25 cellular contexts compared by ENCODE assay signal in the genomic region with DNA sequence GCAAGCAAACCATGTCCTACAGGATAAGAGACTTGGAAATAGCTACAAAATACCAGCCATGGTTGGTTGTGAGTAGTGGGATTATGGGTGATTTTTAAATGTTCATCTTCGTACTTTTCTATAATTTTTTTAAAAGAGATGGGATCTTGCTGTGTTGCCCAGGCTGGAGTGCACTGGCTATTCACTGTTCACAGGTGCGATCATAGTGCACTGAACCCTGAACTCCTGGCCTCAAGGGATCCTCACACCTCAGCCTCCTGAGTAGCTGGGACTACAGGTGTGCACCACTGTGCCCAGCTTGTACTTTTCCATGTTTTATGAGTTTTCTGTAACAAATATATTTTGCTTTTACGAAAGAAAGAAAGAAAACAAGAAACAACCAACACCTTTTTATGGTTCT.
"Had no signal": no experiment of that assay in that cellular context is flagged by ENCODE, and none has a peak within 500 bp of the region (broad histone marks: within the 10 kb centered on the region; RNA-seq: fewer than 3 reads in every experiment).

No MANE protein-coding gene starts in this region.

- H3K9me3 ChIP-seq: mucosa of descending colon, pancreas, prostate gland, sigmoid colon, tibial nerve, upper lobe of left lung had no signal

- H3K9me3 Mint-ChIP-seq: naive thymus-derived CD4-positive, alpha-beta T cell; natural killer cell treated with Interleukin-12 subunit alpha and Interleukin-12 subunit beta and Interleukin-15 and Interleukin-18, amount 100 ng/mL, for 72 hours; stimulated activated memory B cell treated with anti-CD40 and anti-IgM and Interleukin-4, amounts not matched to agents 10 μg/mL and 1 μg/mL and 100 μg/mL, for 72 hours; stimulated activated naive CD8-positive, alpha-beta T cell treated with anti-CD3 and anti-CD28 coated beads, Interleukin-15, amount 100 ng/mL, for 72 hours had no signal

- H3K4me3 ChIP-seq: hepatocyte, left ventricle myocardium inferior, lung, mucosa of descending colon, pancreas, prostate gland, sigmoid colon, tibial nerve, upper lobe of left lung had no signal

- H3K4me1 ChIP-seq: left ventricle myocardium inferior, pancreas, prostate gland, sigmoid colon, upper lobe of left lung had no signal

- H3K27ac ChIP-seq: hepatocyte, left ventricle myocardium inferior, pancreas, prostate gland, sigmoid colon, tibial nerve, upper lobe of left lung had no signal

- DNase-seq: left ventricle myocardium inferior; mesendoderm; midbrain; mucosa of descending colon; naive thymus-derived CD4-positive, alpha-beta T cell; pancreas; posterior cingulate gyrus; retina; right cardiac atrium; small intestine; stimulated activated CD4-positive, alpha-beta T cell treated with anti-CD3 and anti-CD28 coated beads, Interleukin-1b, Interleukin-23, amount 100 ng/mL, for 48 hours; stimulated activated CD4-positive, alpha-beta T cell treated with anti-CD3 and anti-CD28 coated beads, Interleukin-2, amount 100 ng/mL, for 48 hours; stimulated activated CD4-positive, alpha-beta T cell treated with anti-CD3 and anti-CD28 coated beads, Interleukin-4, amount 100 ng/mL, for 4 hours; stimulated activated CD8-positive, alpha-beta memory T cell treated with anti-CD3 and anti-CD28 coated beads, Interleukin-4, amount 100 ng/mL, for 48 hours; stimulated activated naive CD4-positive, alpha-beta T cell treated with Interleukin-2 at 50 U/mL for 16 hours; stimulated activated naive CD8-positive, alpha-beta T cell treated with anti-CD3 and anti-CD28 coated beads, Interleukin-15, amount 100 ng/mL, for 72 hours; substantia nigra had no signal

- H2AFZ ChIP-seq: hepatocyte had no signal

- ATAC-seq: mucosa of descending colon; naive thymus-derived CD4-positive, alpha-beta T cell; natural killer cell treated with Interleukin-12 subunit alpha and Interleukin-12 subunit beta and Interleukin-15 and Interleukin-18, amount 100 ng/mL, for 72 hours; pancreas; right cardiac atrium; stimulated activated memory B cell treated with anti-CD40 and anti-IgM and Interleukin-4, amounts not matched to agents 10 μg/mL and 1 μg/mL and 100 μg/mL, for 72 hours; stimulated activated naive CD8-positive, alpha-beta T cell treated with anti-CD3 and anti-CD28 coated beads, Interleukin-15, amount 100 ng/mL, for 72 hours had no signal

- FAIRE-seq: pancreas, small intestine had no signal

- H3K4me2 ChIP-seq: hepatocyte had no signal

- H3K27ac Mint-ChIP-seq: naive thymus-derived CD4-positive, alpha-beta T cell; natural killer cell treated with Interleukin-12 subunit alpha and Interleukin-12 subunit beta and Interleukin-15 and Interleukin-18, amount 100 ng/mL, for 72 hours; stimulated activated memory B cell treated with anti-CD40 and anti-IgM and Interleukin-4, amounts not matched to agents 10 μg/mL and 1 μg/mL and 100 μg/mL, for 72 hours; stimulated activated naive CD8-positive, alpha-beta T cell treated with anti-CD3 and anti-CD28 coated beads, Interleukin-15, amount 100 ng/mL, for 72 hours had no signal

- H3K36me3 Mint-ChIP-seq: naive thymus-derived CD4-positive, alpha-beta T cell; natural killer cell treated with Interleukin-12 subunit alpha and Interleukin-12 subunit beta and Interleukin-15 and Interleukin-18, amount 100 ng/mL, for 72 hours; stimulated activated memory B cell treated with anti-CD40 and anti-IgM and Interleukin-4, amounts not matched to agents 10 μg/mL and 1 μg/mL and 100 μg/mL, for 72 hours had no signal

- H3K4me3 Mint-ChIP-seq: naive thymus-derived CD4-positive, alpha-beta T cell; natural killer cell treated with Interleukin-12 subunit alpha and Interleukin-12 subunit beta and Interleukin-15 and Interleukin-18, amount 100 ng/mL, for 72 hours; stimulated activated memory B cell treated with anti-CD40 and anti-IgM and Interleukin-4, amounts not matched to agents 10 μg/mL and 1 μg/mL and 100 μg/mL, for 72 hours; stimulated activated naive CD8-positive, alpha-beta T cell treated with anti-CD3 and anti-CD28 coated beads, Interleukin-15, amount 100 ng/mL, for 72 hours had no signal

- H3K27me3 ChIP-seq: pancreas, sigmoid colon, tibial nerve, upper lobe of left lung had no signal

- H3K4me1 Mint-ChIP-seq: stimulated activated memory B cell treated with anti-CD40 and anti-IgM and Interleukin-4, amounts not matched to agents 10 μg/mL and 1 μg/mL and 100 μg/mL, for 72 hours had no signal

- H3K79me2 ChIP-seq: hepatocyte had no signal

- H3K36me3 ChIP-seq: left ventricle myocardium inferior, pancreas, prostate gland, sigmoid colon, tibial nerve, upper lobe of left lung had no signal
